Comparison of ENCODE assay signal across 17 cellular contexts in genomic region chr1:63330331-63330916, GRCh38. TPM values are rescaled to one million over a fixed set of nuclear protein-coding genes. Genes with fewer than 3 reads are reported as not detected.
A peak's percentile ranks its signal among the peaks of the same experiment; 100 is the strongest.
DNase-seq lines count a peak whose midpoint lies in the region; ATAC-seq lines count a peak whose summit lies in the region.
"Had no signal": no experiment of that assay in that cellular context is flagged by ENCODE, and none has a peak within 500 bp of the region (broad histone marks: within the 10 kb centered on the region; RNA-seq: fewer than 3 reads in every experiment).

No MANE protein-coding gene starts in this region.

- H3K4me1 Mint-ChIP-seq in stimulated activated naive CD8-positive, alpha-beta T cell treated with anti-CD3 and anti-CD28 coated beads, Interleukin-15, Interleukin-2, amounts not matched to agents 100 ng/mL and 50 ng/mL, for 24 hours (ENCODE audit: low read depth) = peaks cover 28% of the 10 kb centered on the region
- H3K4me1 Mint-ChIP-seq in effector memory CD8-positive, alpha-beta T cell (ENCODE audit: low read depth in 2 of 2) = peaks cover 9 to 18% of the 10 kb centered on the region in 2 donors
- H3K4me1 Mint-ChIP-seq in naive B cell = peaks cover 10 to 26% (median 20%) of the 10 kb centered on the region in 3 donors

- H3K27ac Mint-ChIP-seq in stimulated activated naive CD8-positive, alpha-beta T cell treated with anti-CD3 and anti-CD28 coated beads, Interleukin-15, Interleukin-2, amounts not matched to agents 100 ng/mL and 50 ng/mL, for 24 hours = no peak overlapping the region
- H3K27ac Mint-ChIP-seq in effector memory CD8-positive, alpha-beta T cell = no peak overlapping the region
- peak overlapping the region in 3 of 6 donors; percentile 92 to 96 (median 94) for H3K27ac Mint-ChIP-seq in naive B cell

- no peak for ATAC-seq in stimulated activated naive CD8-positive, alpha-beta T cell treated with anti-CD3 and anti-CD28 coated beads, Interleukin-15, Interleukin-2, amounts not matched to agents 100 U/mL and 50 U/mL, for 24 hours
- ATAC-seq in effector memory CD8-positive, alpha-beta T cell (replicated peaks) = no peak
- ATAC-seq in naive B cell (ENCODE audit: low read depth in 2 of 2) (no peak), HG03457 (IDR thresholded peaks at IDR 0.05; ENCODE audit: unreplicated experiment) (no peak)
- ATAC-seq: SK-N-SH treated with all-trans-retinoic acid at 6 μM for 48 hours had no signal

- peaks cover 14% of the 10 kb centered on the region for H3K9me3 Mint-ChIP-seq in stimulated activated naive CD8-positive, alpha-beta T cell treated with anti-CD3 and anti-CD28 coated beads, Interleukin-15, Interleukin-2, amounts not matched to agents 100 ng/mL and 50 ng/mL, for 24 hours
- peaks cover 0 to 2% of the 10 kb centered on the region in 2 donors for H3K9me3 Mint-ChIP-seq in effector memory CD8-positive, alpha-beta T cell
- peaks cover 5 to 44% (median 22%) of the 10 kb centered on the region in 7 donors for H3K9me3 Mint-ChIP-seq in naive B cell

- peaks cover 19% of the 10 kb centered on the region for H3K36me3 Mint-ChIP-seq in stimulated activated naive CD8-positive, alpha-beta T cell treated with anti-CD3 and anti-CD28 coated beads, Interleukin-15, Interleukin-2, amounts not matched to agents 100 ng/mL and 50 ng/mL, for 24 hours (ENCODE audit: low read depth)
- peaks cover 32% of the 10 kb centered on the region for H3K36me3 Mint-ChIP-seq in effector memory CD8-positive, alpha-beta T cell (ENCODE audit: insufficient read depth)
- peaks cover 6 to 23% of the 10 kb centered on the region in 2 donors for H3K36me3 Mint-ChIP-seq in naive B cell

- intact Hi-C loops in head of caudate nucleus (cut with DNase I) = no loop called here

- peak overlapping the region; percentile 10 for H3K4me3 Mint-ChIP-seq in stimulated activated naive CD8-positive, alpha-beta T cell treated with anti-CD3 and anti-CD28 coated beads, Interleukin-15, Interleukin-2, amounts not matched to agents 100 ng/mL and 50 ng/mL, for 24 hours
- H3K4me3 Mint-ChIP-seq in effector memory CD8-positive, alpha-beta T cell = peak overlapping the region; percentile 31 to 34
- H3K4me3 Mint-ChIP-seq in naive B cell = peak overlapping the region in 7 of 8 donors; percentile 37 to 82 (median 69)

- DNase-seq in stimulated activated naive CD8-positive, alpha-beta T cell treated with anti-CD3 and anti-CD28 coated beads, Interleukin-15, Interleukin-2, amounts not matched to agents 100 U/mL and 50 U/mL, for 24 hours = no peak
- DNase-seq in effector memory CD8-positive, alpha-beta T cell = no peak
- DNase-seq in naive B cell (no peak), HUDEP-2 (lab: John Stamatoyannopoulos, UW; ENCODE audit: unreplicated experiment in 76 of 76) (no peak), anterior cingulate cortex (lab: John Stamatoyannopoulos, UW) (no peak), head of caudate nucleus (no peak)
- DNase-seq: DMS53, esophagus squamous epithelium, NCI-H187 treated with DMSO at 0.1 percent for 48 hours, NCI-H524, occipital lobe, small intestine, uterus, WERI-Rb-1 had no signal

- H3K27me3 Mint-ChIP-seq in stimulated activated naive CD8-positive, alpha-beta T cell treated with anti-CD3 and anti-CD28 coated beads, Interleukin-15, Interleukin-2, amounts not matched to agents 100 ng/mL and 50 ng/mL, for 24 hours = peaks cover 88% of the 10 kb centered on the region
- peaks cover 87 to 96% of the 10 kb centered on the region in 2 donors for H3K27me3 Mint-ChIP-seq in effector memory CD8-positive, alpha-beta T cell
- H3K27me3 Mint-ChIP-seq in naive B cell = peaks cover 76 to 87% (median 86%) of the 10 kb centered on the region in 3 donors

RNA-seq across cellular contexts. Expression of gene FOXD3, which starts 8.1 kb away (rescaled TPM):
- polyA plus RNA-seq in naive B cell (ENCODE audit: low read depth in 6 of 6) = not detected

RNA-seq across cellular contexts. Expression of gene ALG6, which starts 37.0 kb away (rescaled TPM):
- 10 to 100 TPM; 13.4 to 35.8 (median 22.6) TPM for polyA plus RNA-seq in naive B cell (ENCODE audit: low read depth in 6 of 6)

Comparison
In these comparisons a context has a peak if more than half of its experiments do, and no peak if none do; other contexts are left out.
1. H3K4me3 Mint-ChIP-seq: peak in every context shown above with its lines; median percentile 69 in naive B cell; 32 in effector memory CD8-positive, alpha-beta T cell; 10 in stimulated activated naive CD8-positive, alpha-beta T cell treated with anti-CD3 and anti-CD28 coated beads, Interleukin-15, Interleukin-2, amounts not matched to agents 100 ng/mL and 50 ng/mL, for 24 hours.